Comparison of ENCODE assay signal across 13 cellular contexts in genomic region chr18:57353137-57353939, GRCh38. TPM values are rescaled to one million over a fixed set of nuclear protein-coding genes. Genes with fewer than 3 reads are reported as not detected.
A peak's percentile ranks its signal among the peaks of the same experiment; 100 is the strongest.
DNase-seq lines count a peak whose midpoint lies in the region; ATAC-seq and TF ChIP-seq lines count a peak whose summit lies in the region.
"Had no signal": no experiment of that assay in that cellular context is flagged by ENCODE, and none has a peak within 500 bp of the region (broad histone marks: within the 10 kb centered on the region; RNA-seq: fewer than 3 reads in every experiment).

No MANE protein-coding gene starts in this region.

- H3K4me1 ChIP-seq in liver (ENCODE audit: control insufficient read depth in 4 of 4, insufficient read depth in 4 of 4, low read length in 3 of 4) = peaks cover 4 to 18% (median 11%) of the 10 kb centered on the region in 4 donors
- H3K4me1 ChIP-seq: BLaER1 treated with 17β-estradiol and CSF1 and Interleukin-3, amounts not matched to agents 10 nM and 100 nM had no signal

- H3K9ac ChIP-seq in liver (ENCODE audit: low read depth in 1 of 2, low read length in 2 of 2) = no peak overlapping the region
- H3K9ac ChIP-seq: BLaER1 treated with 17β-estradiol and CSF1 and Interleukin-3, amounts not matched to agents 10 nM and 100 nM had no signal

- H3K9me3 Mint-ChIP-seq in brain = peaks cover 0 to 7% (median 0%) of the 10 kb centered on the region in 5 experiments
- peaks cover 7% of the 10 kb centered on the region for H3K9me3 Mint-ChIP-seq in activated naive CD8-positive, alpha-beta T cell treated with anti-CD3 and anti-CD28 coated beads for 36 hours

- no peak overlapping the region for H3K27ac ChIP-seq in liver (ENCODE audit: low read depth in 1 of 2, low read length in 2 of 2)
- H3K27ac ChIP-seq: BLaER1 treated with 17β-estradiol and CSF1 and Interleukin-3, amounts not matched to agents 10 nM and 100 nM had no signal

- peak overlapping the region; percentile 65 to 96 (median 80) for H3K27ac Mint-ChIP-seq in brain
- H3K27ac Mint-ChIP-seq in activated naive CD8-positive, alpha-beta T cell treated with anti-CD3 and anti-CD28 coated beads for 36 hours = no peak overlapping the region
- H3K27ac Mint-ChIP-seq: stimulated activated naive CD8-positive, alpha-beta T cell treated with anti-CD3 and anti-CD28 coated beads, Interleukin-15, amount 100 ng/mL, for 72 hours had no signal

- peaks cover 0 to 2% (median 0%) of the 10 kb centered on the region in 4 donors for H3K27me3 ChIP-seq in liver (ENCODE audit: control insufficient read depth in 4 of 4, insufficient read depth in 4 of 4, low read length in 3 of 4)
- H3K27me3 ChIP-seq: BLaER1 treated with 17β-estradiol and CSF1 and Interleukin-3, amounts not matched to agents 10 nM and 100 nM had no signal

- H3K36me3 ChIP-seq in liver (ENCODE audit: control insufficient read depth in 4 of 4, insufficient read depth in 3 of 4, low read depth in 1 of 4, low read length in 3 of 4) = no peaks in the 10 kb centered on the region
- H3K36me3 ChIP-seq: BLaER1 treated with 17β-estradiol and CSF1 and Interleukin-3, amounts not matched to agents 10 nM and 100 nM had no signal

- WGBS in liver = 9% methylated on average over 61 of the region's 61 CpGs

- H3K36me3 Mint-ChIP-seq in brain = no peaks in the 10 kb centered on the region
- peaks cover 6% of the 10 kb centered on the region for H3K36me3 Mint-ChIP-seq in activated naive CD8-positive, alpha-beta T cell treated with anti-CD3 and anti-CD28 coated beads for 36 hours

- ATAC-seq in GM18498 (IDR thresholded peaks at IDR 0.05; ENCODE audit: unreplicated experiment) (no peak), GM19397 (IDR thresholded peaks at IDR 0.05; ENCODE audit: unreplicated experiment) (no peak)
- ATAC-seq: stimulated activated naive CD8-positive, alpha-beta T cell treated with anti-CD3 and anti-CD28 coated beads, Interleukin-15, amount 100 ng/mL, for 72 hours had no signal

- no peak for TF ChIP-seq RAD21 in liver (IDR thresholded peaks at IDR 0.05)

- H3K4me3 Mint-ChIP-seq in brain = peak overlapping the region; percentile 86 to 95 (median 93)
- H3K4me3 Mint-ChIP-seq in activated naive CD8-positive, alpha-beta T cell treated with anti-CD3 and anti-CD28 coated beads for 36 hours = no peak overlapping the region

- peaks cover 31% of the 10 kb centered on the region for H3K4me1 Mint-ChIP-seq in brain
- H3K4me1 Mint-ChIP-seq in activated naive CD8-positive, alpha-beta T cell treated with anti-CD3 and anti-CD28 coated beads for 36 hours = peaks cover 3% of the 10 kb centered on the region

- TF ChIP-seq CTCF in brain (conservative IDR thresholded peaks at IDR 0.05) = no peak
- TF ChIP-seq CTCF in liver (IDR thresholded peaks at IDR 0.05; ENCODE audit: low read depth, low read length, missing input control) = no peak

- no peaks in the 10 kb centered on the region for H3K9me3 ChIP-seq in liver (ENCODE audit: control insufficient read depth in 4 of 4, low read length in 3 of 4)

- H3K4me3 ChIP-seq in liver (ENCODE audit: low read depth in 1 of 3, low read length in 3 of 3) = peak overlapping the region in 2 of 3 donors; percentile 37 to 48
- H3K4me3 ChIP-seq: BLaER1 treated with 17β-estradiol and CSF1 and Interleukin-3, amounts not matched to agents 10 nM and 100 nM; GM12878 had no signal

- peak; percentile 58 for DNase-seq in DMS153 (lab: John Stamatoyannopoulos, UW)
- peak; percentile 80 for DNase-seq in NCI-H1417 treated with DMSO at 0.1 percent for 48 hours (lab: John Stamatoyannopoulos, UW)
- DNase-seq in activated naive CD8-positive, alpha-beta T cell treated with anti-CD3 and anti-CD28 coated beads for 36 hours = no peak
- DNase-seq in occipital lobe (lab: John Stamatoyannopoulos, UW) = no peak

- peaks cover 81% of the 10 kb centered on the region for H3K27me3 Mint-ChIP-seq in brain
- peaks cover 61% of the 10 kb centered on the region for H3K27me3 Mint-ChIP-seq in activated naive CD8-positive, alpha-beta T cell treated with anti-CD3 and anti-CD28 coated beads for 36 hours

TF ChIP-seq in liver, 16 proteins besides CTCF, POLR2A, EP300 and RAD21:
- TF ChIP-seq JUND (IDR thresholded peaks at IDR 0.05) (no peak), ATF3 (IDR thresholded peaks at IDR 0.05) (no peak), FOXA1 (IDR thresholded peaks at IDR 0.05) (no peak), MAX (IDR thresholded peaks at IDR 0.05) (no peak), ZBTB33 (IDR thresholded peaks at IDR 0.05) (no peak), HNF4G (IDR thresholded peaks at IDR 0.05) (no peak), RXRA (IDR thresholded peaks at IDR 0.05) (no peak), EGR1 (IDR thresholded peaks at IDR 0.05; ENCODE audit: low read depth in 2 of 2) (no peak), YY1 (IDR thresholded peaks at IDR 0.05) (no peak), HNF4A (conservative IDR thresholded peaks at IDR 0.05) (no peak), FOXA2 (IDR thresholded peaks at IDR 0.05) (no peak)

RNA-seq across cellular contexts. Expression of gene ST8SIA3, which starts 1.0 kb away (rescaled TPM):
- polyA plus RNA-seq in brain (ENCODE audit: insufficient read depth, low read depth, low replicate concordance) = 38.4 TPM
- 1 to 10 TPM in 1 of 2 donors, under 1 TPM in 1; under 0.01 to 3.0 TPM for total RNA-seq in liver
- polyA plus RNA-seq in liver = under 1 TPM; 0.07 to 0.57 TPM
- total RNA-seq in activated naive CD8-positive, alpha-beta T cell treated with anti-CD3 and anti-CD28 coated beads for 36 hours = not detected
- total RNA-seq in occipital lobe = 7.2 TPM
- total RNA-seq: glomerular endothelial cell, LHCN-M2 had no signal
- polyA plus RNA-seq: GM12878 had no signal

Comparison
In these comparisons a context has a peak if more than half of its experiments do, and no peak if none do; other contexts are left out.
1. DNase-seq: peak in DMS153 (single experiment) and NCI-H1417 treated with DMSO at 0.1 percent for 48 hours (single experiment); none in activated naive CD8-positive, alpha-beta T cell treated with anti-CD3 and anti-CD28 coated beads for 36 hours (single experiment) and occipital lobe (single experiment).